ENCODE assay signal across 18 cellular contexts in the genomic region with DNA sequence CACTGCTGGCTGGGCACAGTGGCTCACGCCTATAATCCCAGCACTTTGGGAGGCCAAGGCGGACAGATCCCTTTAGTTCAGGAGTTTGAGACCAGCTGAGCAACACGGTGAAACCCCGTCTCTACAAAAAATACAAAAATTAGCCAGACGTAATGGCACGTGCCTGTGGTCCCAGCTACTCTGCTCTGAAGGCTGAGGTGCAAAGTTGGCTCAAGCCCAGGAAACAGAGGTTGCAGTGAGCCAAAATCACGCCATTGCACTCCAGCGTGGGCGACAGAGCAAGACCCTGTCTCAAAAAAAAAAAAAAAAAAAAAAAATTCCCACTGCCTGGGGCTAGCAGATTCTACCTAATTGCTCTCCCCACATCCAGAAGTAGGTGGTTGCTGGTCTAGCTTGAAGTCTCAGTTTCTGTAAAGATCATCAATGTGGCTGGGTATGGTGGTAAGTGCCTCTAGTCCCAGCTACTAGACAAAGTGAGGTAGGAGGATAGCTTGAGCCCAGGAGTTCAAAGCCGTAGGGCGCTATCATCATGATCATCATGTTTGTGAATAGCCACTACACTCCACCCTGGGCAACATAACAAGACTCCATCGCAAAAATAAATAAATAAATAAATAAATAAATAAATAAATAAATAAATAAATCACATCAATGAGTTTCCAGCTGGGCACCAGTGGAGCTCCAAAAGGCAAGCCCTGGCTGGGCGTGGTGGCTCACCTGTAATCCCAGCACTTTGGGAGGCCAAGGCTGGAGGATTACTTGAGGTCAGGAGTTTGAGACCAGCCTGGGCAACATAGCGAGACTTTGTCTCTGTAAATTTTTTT. TPM values are rescaled to one million over a fixed set of nuclear protein-coding genes. Genes with fewer than 3 reads are reported as not detected.
A peak's percentile ranks its signal among the peaks of the same experiment; 100 is the strongest.
DNase-seq lines count a peak whose midpoint lies in the region; ATAC-seq, FAIRE-seq and TF ChIP-seq lines count a peak whose summit lies in the region.
"Had no signal": no experiment of that assay in that cellular context is flagged by ENCODE, and none has a peak within 500 bp of the region (broad histone marks: within the 10 kb centered on the region; RNA-seq: fewer than 3 reads in every experiment).

No MANE protein-coding gene starts in this region.

- H3K4me3 ChIP-seq in AG04450 (ENCODE audit: low read depth, low read length) (no peak overlapping the region), HCT116 (replicated peaks in 1 of 2; ENCODE audit: low read depth in 1 of 2, low read length in 2 of 2) (no peak overlapping the region), GM12878 (no peak overlapping the region), pancreas (no peak overlapping the region)
- H3K4me3 ChIP-seq: PC-9 had no signal

- H3K79me2 ChIP-seq in HCT116 (ENCODE audit: insufficient read depth, low read length) (peaks cover 7% of the 10 kb centered on the region), GM12878 (ENCODE audit: control insufficient read depth, insufficient read depth, low read length) (no peaks in the 10 kb centered on the region)
- H3K79me2 ChIP-seq: parathyroid adenoma had no signal

- intact Hi-C loops in HCT116 (cut with micrococcal nuclease) (no loop called here), GM12878 (cut with micrococcal nuclease; ENCODE audit: unreplicated experiment) (no loop called here), pancreas (cut with DNase I) (no loop called here)

- TF ChIP-seq RAD21 in HCT116 (IDR thresholded peaks at IDR 0.05; ENCODE audit: low read depth) (no peak), GM12878 (IDR thresholded peaks at IDR 0.05; ENCODE audit: insufficient read depth, low read depth, low read length) (no peak)

- H3K4me2 ChIP-seq in HCT116 (ENCODE audit: low read length) = peak overlapping the region; percentile 49
- H3K4me2 ChIP-seq in GM12878 (ENCODE audit: control insufficient read depth, insufficient read depth) = no peak overlapping the region
- H3K4me2 ChIP-seq: PC-9 had no signal

- CTCF ChIA-PET in AG04450 (lab: Charles Lee) = interaction anchor here (1.0 to 2.2 kb wide), 2 partner anchors 27 to 33 kb away, joined by 3 to 11 read pairs; a partner anchor contains a TSS
- CTCF ChIA-PET in HCT116 (lab: Charles Lee) = interaction anchor here (1.0 to 1.6 kb wide), 3 partner anchors 29 to 137 kb away, joined by 3 to 6 read pairs (median 4); no protein-coding TSS in a partner anchor
- CTCF ChIA-PET in GM12878 (lab: Yijun Ruan, JAX) = interaction anchor here (0.6 to 2.1 kb wide), 4 partner anchors 27 to 98 kb away, joined by 3 to 7 read pairs (median 3); a partner anchor contains a TSS

- H3K4me1 ChIP-seq in HCT116 (ENCODE audit: control insufficient read depth in 1 of 2, insufficient read depth in 2 of 2, low read length in 2 of 2) (peaks cover 54 to 79% of the 10 kb centered on the region in 2 experiments), GM12878 (ENCODE audit: control insufficient read depth, insufficient read depth, low read length) (peaks cover 9% of the 10 kb centered on the region), pancreas (peaks cover 28 to 50% (median 30%) of the 10 kb centered on the region in 3 donors)

- POLR2A ChIA-PET in AG04450 (lab: Yijun Ruan, JAX) (interaction anchor here (0.7 to 2.1 kb wide), 4 partner anchors 18 to 118 kb away, joined by 4 to 20 read pairs (median 6); a partner anchor contains a TSS), HCT116 (lab: Charles Lee) (interaction anchor here (0.7 to 3.3 kb wide), 4 partner anchors 10 to 26 kb away, joined by 3 to 14 read pairs (median 10); a partner anchor contains a TSS), GM12878 (lab: Charles Lee) (no interaction called here)

- peak overlapping the region; percentile 47 for H3K27ac ChIP-seq in AG04450 (ENCODE audit: low read depth, low read length)
- H3K27ac ChIP-seq in HCT116 (ENCODE audit: low read depth, low read length) = peak overlapping the region; percentile 99
- H3K27ac ChIP-seq in GM12878 (ENCODE audit: control insufficient read depth, insufficient read depth) = no peak overlapping the region
- H3K27ac ChIP-seq in pancreas = peak overlapping the region; percentile 29 to 93 (median 59)
- H3K27ac ChIP-seq: parathyroid adenoma, PC-9 had no signal

- no peak for FAIRE-seq in GM12878 (lab: Jason Lieb, UNC)
- FAIRE-seq in pancreas (lab: Jason Lieb, UNC) = no peak

- H3K27me3 ChIP-seq in AG04450 (ENCODE audit: control insufficient read depth, insufficient read depth, low read length) (no peaks in the 10 kb centered on the region), HCT116 (ENCODE audit: insufficient read depth, low read length) (no peaks in the 10 kb centered on the region), GM12878 (replicated peaks in 1 of 2; ENCODE audit: control insufficient read depth in 2 of 2, insufficient read depth in 2 of 2, low read length in 1 of 2) (no peaks in the 10 kb centered on the region), pancreas (no peaks in the 10 kb centered on the region)

- H3K9ac ChIP-seq in HCT116 (ENCODE audit: low read length) = peak overlapping the region; percentile 76
- no peak overlapping the region for H3K9ac ChIP-seq in GM12878 (ENCODE audit: control insufficient read depth, insufficient read depth, low read length)
- H3K9ac ChIP-seq: parathyroid adenoma had no signal

- TF ChIP-seq EP300 in GM12878 (IDR thresholded peaks at IDR 0.05; ENCODE audit: borderline replicate concordance in 1 of 2, control insufficient read depth in 1 of 2, low read depth in 2 of 2, low read length in 2 of 2) = no peak

- no peaks in the 10 kb centered on the region for H4K20me1 ChIP-seq in HCT116 (ENCODE audit: insufficient read depth)
- no peaks in the 10 kb centered on the region for H4K20me1 ChIP-seq in GM12878 (ENCODE audit: control insufficient read depth, insufficient read depth)

- TF ChIP-seq CTCF in AG04450 (IDR thresholded peaks at IDR 0.05; ENCODE audit: low read depth, low read length) = no peak
- TF ChIP-seq CTCF in HCT116 (IDR thresholded peaks at IDR 0.05 in 2 of 3, conservative IDR thresholded peaks at IDR 0.05 in 1 of 3; ENCODE audit: borderline replicate concordance in 1 of 3, insufficient read depth in 1 of 3, low read depth in 2 of 3, low read length in 2 of 3) = no peak
- no peak for TF ChIP-seq CTCF in GM12878 (IDR thresholded peaks at IDR 0.05 in 2 of 3, conservative IDR thresholded peaks at IDR 0.05 in 1 of 3; ENCODE audit: control insufficient read depth in 2 of 3, extremely low read depth in 1 of 3, insufficient read depth in 1 of 3, low read depth in 3 of 3, low read length in 3 of 3)
- no peak for TF ChIP-seq CTCF in pancreas (IDR thresholded peaks at IDR 0.05)

- TF ChIP-seq POLR2A in HCT116 (IDR thresholded peaks at IDR 0.05; ENCODE audit: borderline replicate concordance, extremely low read depth, insufficient read depth, insufficient read length) (no peak), GM12878 (IDR thresholded peaks at IDR 0.05; ENCODE audit: low read depth, low read length) (no peak)

- no peaks in the 10 kb centered on the region for H3K9me3 ChIP-seq in AG04450 (ENCODE audit: control insufficient read depth, insufficient read depth, low read length)
- no peaks in the 10 kb centered on the region for H3K9me3 ChIP-seq in HCT116 (ENCODE audit: control insufficient read depth in 1 of 2, insufficient read depth in 1 of 2, low read depth in 1 of 2, low read length in 2 of 2)
- H3K9me3 ChIP-seq in GM12878 (replicated peaks; ENCODE audit: control insufficient read depth, insufficient read depth, low read length) = no peaks in the 10 kb centered on the region
- H3K9me3 ChIP-seq in pancreas = no peaks in the 10 kb centered on the region

- BruUV-seq in HCT116 (replicated peaks; lab: Mats Ljungman, UMichigan) (no TSS peak), GM12878 (replicated peaks; lab: Mats Ljungman, UMichigan) (no TSS peak)

- H3K9me2 ChIP-seq in HCT116 (ENCODE audit: insufficient read depth) = no peaks in the 10 kb centered on the region

- RAD21 ChIA-PET in HCT116 (lab: Charles Lee; ENCODE audit: low non-redundant PET in 1 of 2, low total read pairs in 2 of 2, uncharacterized antibody in 2 of 2, unreplicated experiment in 2 of 2) (no interaction called here), GM12878 (lab: Charles Lee; ENCODE audit: unreplicated experiment) (interaction anchor here (1.0 to 1.2 kb wide), 2 partner anchors 14 to 26 kb away, joined by 4 to 5 read pairs; no protein-coding TSS in a partner anchor)

- no peaks in the 10 kb centered on the region for H3K36me3 ChIP-seq in HCT116 (ENCODE audit: control insufficient read depth in 1 of 2, insufficient read depth in 2 of 2, low read length in 2 of 2)
- no peaks in the 10 kb centered on the region for H3K36me3 ChIP-seq in GM12878 (ENCODE audit: control insufficient read depth in 2 of 2, insufficient read depth in 2 of 2, low read length in 1 of 2)
- no peaks in the 10 kb centered on the region for H3K36me3 ChIP-seq in pancreas

- H2AFZ ChIP-seq in HCT116 (ENCODE audit: low read depth, low read length, poor library complexity, severe bottlenecking) = no peak overlapping the region
- no peak overlapping the region for H2AFZ ChIP-seq in GM12878 (ENCODE audit: control insufficient read depth, low read depth, low read length)
- H2AFZ ChIP-seq: PC-9 had no signal

- ATAC-seq in HCT116 = no peak
- ATAC-seq in GM12878 = 0 out of 3 replicates have a peak, but pooled peaks have one; percentile 12
- ATAC-seq in pancreas = no peak
- no peak for ATAC-seq in GM21390 (IDR thresholded peaks at IDR 0.05; ENCODE audit: unreplicated experiment)
- no peak for ATAC-seq in GM18498 (IDR thresholded peaks at IDR 0.05; ENCODE audit: unreplicated experiment)

- DNase-seq in AG04450 (ENCODE audit: low read depth, low spot score) = no peak
- DNase-seq in HCT116 (ENCODE audit: low read depth, low spot score) = no peak
- DNase-seq in GM12878 (ENCODE audit: low read depth, low spot score) = no peak
- DNase-seq in pancreas = no peak
- no peak for DNase-seq in NCI-H524 treated with DMSO at 0.1 percent for 48 hours (lab: John Stamatoyannopoulos, UW)
- DNase-seq in NCI-H2107 (lab: John Stamatoyannopoulos, UW) = no peak
- DNase-seq: COR-L47; hippocampal formation; MV-4-11; NCI-H446; PC-9; stimulated activated CD4-positive, alpha-beta T cell treated with anti-CD3 and anti-CD28 coated beads, Interleukin-2, amount 100 ng/mL, for 48 hours; stimulated activated naive CD4-positive, alpha-beta T cell treated with Interleukin-2 at 50 U/mL for 16 hours; T-helper 9 cell had no signal

- SMC1A ChIA-PET in GM12878 (lab: Charles Lee; ENCODE audit: uncharacterized antibody, unreplicated experiment) = interaction anchor here (0.6 to 2.0 kb wide), 5 partner anchors 14 to 258 kb away, joined by 3 to 6 read pairs (median 3); no protein-coding TSS in a partner anchor

- 69% methylated on average over 14 of the region's 14 CpGs for WGBS in GM12878 (ENCODE audit: insufficient coverage, insufficient replicate concordance, low lambda C conversion rate, missing lambda C conversion rate)
- WGBS in pancreas, 2 donors = 52 to 55% methylated on average over 14 of the region's 14 CpGs

- in situ Hi-C loops in GM12878 (cut with MboI) = no loop called here

RNA-seq across cellular contexts. Expression of a gene that starts 6.4 kb away (rescaled TPM):
- polyA plus RNA-seq in AG04450 (2011; rRNA removed) = 7.8 and 11.7 TPM in 2 replicates
- polyA minus RNA-seq in AG04450 (2011; rRNA and poly(A)+ RNA removed) = 10.3 and 14.3 TPM in 2 replicates
- 12.1 TPM for total RNA-seq in HCT116 (2021; ENCODE audit: unreplicated experiment)
- 8.7 and 9.0 TPM in 2 replicates for polyA plus RNA-seq in HCT116 (2012)
- 7.0 and 7.1 TPM in 2 replicates for total RNA-seq in GM12878 (2013; cell fraction: nucleolus; rRNA removed)
- total RNA-seq in GM12878 (2014; rRNA removed) = 11.6 and 13.2 TPM in 2 replicates
- total RNA-seq in GM12878 (2014; rRNA removed; fragmentation: Illumina TruSeq; extraction: Trizol) = 3.8 and 4.7 TPM in 2 replicates
- 12.3 and 12.4 TPM in 2 replicates for total RNA-seq in GM12878 (2021)
- 3.5 TPM for polyA plus RNA-seq in GM12878 (2011; ENCODE audit: low read depth)
- polyA plus RNA-seq in GM12878 (2011; rRNA removed) = 1.7 and 3.8 TPM in 2 replicates
- 6.4 and 8.4 TPM in 2 replicates for polyA plus RNA-seq in GM12878 (2011; cell fraction: cytosol; rRNA removed)
- 3.8 and 5.3 TPM in 2 replicates for polyA plus RNA-seq in GM12878 (2011; cell fraction: nucleus; rRNA removed)
- 7.3 and 11.5 TPM in 2 replicates for polyA plus RNA-seq in GM12878 (2012)
- polyA plus RNA-seq in GM12878 (2014; fragmentation: Illumina TruSeq; extraction: Trizol) = 1.8 and 3.8 TPM in 2 replicates
- polyA plus RNA-seq in GM12878 (2014; fragmentation: Nextera tagmentation; extraction: Ambion mirVana) = 1 to 10 TPM; 4.4 to 5.8 TPM
- 9.7 and 11.1 TPM in 2 replicates for polyA plus RNA-seq in GM12878 (2014; rRNA removed)
- 10 to 100 TPM; 10.5 to 13.1 TPM for polyA plus RNA-seq in GM12878 (2016; fragmentation: Nextera tagmentation; extraction: Ambion mirVana)
- 3.9 and 8.0 TPM in 2 replicates for polyA minus RNA-seq in GM12878 (2011; rRNA and poly(A)+ RNA removed)
- polyA minus RNA-seq in GM12878 (2011; cell fraction: cytosol; rRNA and poly(A)+ RNA removed) = 1.8 and 3.9 TPM in 2 replicates
- polyA minus RNA-seq in GM12878 (2011; cell fraction: nucleus; rRNA and poly(A)+ RNA removed) = 4.0 and 7.7 TPM in 2 replicates
- total RNA-seq in pancreas = 1 to 10 TPM; 4.7 to 7.9 (median 6.8) TPM
- polyA plus RNA-seq in pancreas = 1 to 10 TPM; 5.4 to 7.3 TPM

RNA-seq across cellular contexts. Expression of a gene that starts 17.9 kb away (rescaled TPM):
- 57.3 and 58.9 TPM in 2 replicates for polyA plus RNA-seq in AG04450 (2011; rRNA removed)
- 41.1 and 48.7 TPM in 2 replicates for polyA minus RNA-seq in AG04450 (2011; rRNA and poly(A)+ RNA removed)
- total RNA-seq in HCT116 (2021; ENCODE audit: unreplicated experiment) = 223 TPM
- polyA plus RNA-seq in HCT116 (2012) = 175 and 226 TPM in 2 replicates
- 19.8 and 20.9 TPM in 2 replicates for total RNA-seq in GM12878 (2013; cell fraction: nucleolus; rRNA removed)
- total RNA-seq in GM12878 (2014; rRNA removed) = 18.5 and 20.7 TPM in 2 replicates
- 11.2 and 13.0 TPM in 2 replicates for total RNA-seq in GM12878 (2014; rRNA removed; fragmentation: Illumina TruSeq; extraction: Trizol)
- 58.8 and 58.9 TPM in 2 replicates for total RNA-seq in GM12878 (2021)
- 13.9 TPM for polyA plus RNA-seq in GM12878 (2011; ENCODE audit: low read depth)
- 11.2 and 20.2 TPM in 2 replicates for polyA plus RNA-seq in GM12878 (2011; rRNA removed)
- 33.1 and 37.6 TPM in 2 replicates for polyA plus RNA-seq in GM12878 (2011; cell fraction: cytosol; rRNA removed)
- 145 and 172 TPM in 2 replicates for polyA plus RNA-seq in GM12878 (2011; cell fraction: nucleus; rRNA removed)
- 27.8 and 28.4 TPM in 2 replicates for polyA plus RNA-seq in GM12878 (2012)
- polyA plus RNA-seq in GM12878 (2014; fragmentation: Illumina TruSeq; extraction: Trizol) = 25.1 and 36.9 TPM in 2 replicates
- 1 to 10 TPM; 4.6 to 8.6 TPM for polyA plus RNA-seq in GM12878 (2014; fragmentation: Nextera tagmentation; extraction: Ambion mirVana)
- 37.0 and 44.2 TPM in 2 replicates for polyA plus RNA-seq in GM12878 (2014; rRNA removed)
- 10 to 100 TPM; 28.4 to 28.7 TPM for polyA plus RNA-seq in GM12878 (2016; fragmentation: Nextera tagmentation; extraction: Ambion mirVana)
- 11.0 and 22.2 TPM in 2 replicates for polyA minus RNA-seq in GM12878 (2011; rRNA and poly(A)+ RNA removed)
- polyA minus RNA-seq in GM12878 (2011; cell fraction: cytosol; rRNA and poly(A)+ RNA removed) = 12.4 and 15.6 TPM in 2 replicates
- 13.5 and 22.2 TPM in 2 replicates for polyA minus RNA-seq in GM12878 (2011; cell fraction: nucleus; rRNA and poly(A)+ RNA removed)
- total RNA-seq in pancreas = 10 to 100 TPM in 2 of 6 donors, 1 to 10 TPM in 4; 3.7 to 13.5 (median 5.0) TPM
- 10 to 100 TPM; 24.4 to 28.8 TPM for polyA plus RNA-seq in pancreas

RNA-seq across cellular contexts. Expression of a gene that starts 27.4 kb away (rescaled TPM):
- polyA plus RNA-seq in AG04450 (2011; rRNA removed) (29.7 and 37.0 TPM in 2 replicates), GM12878 (2011; rRNA removed) (4.3 and 7.1 TPM in 2 replicates), GM12878 (2014; fragmentation: Illumina TruSeq; extraction: Trizol) (10.9 and 20.9 TPM in 2 replicates), GM12878 (2014; fragmentation: Nextera tagmentation; extraction: Ambion mirVana) (under 1 TPM; 0.16 to 0.29 TPM), GM12878 (2014; rRNA removed) (35.5 and 44.8 TPM in 2 replicates), GM12878 (2016; fragmentation: Nextera tagmentation; extraction: Ambion mirVana) (1 to 10 TPM; 1.6 to 2.4 TPM), pancreas (10 to 100 TPM; 34.0 to 44.2 TPM)
- polyA minus RNA-seq in AG04450 (2011; rRNA and poly(A)+ RNA removed) = 40.4 and 42.7 TPM in 2 replicates
- total RNA-seq in HCT116 (2021; ENCODE audit: unreplicated experiment) (67.2 TPM), GM12878 (2014; rRNA removed) (56.6 and 68.6 TPM in 2 replicates), GM12878 (2014; rRNA removed; fragmentation: Illumina TruSeq; extraction: Trizol) (24.4 and 27.6 TPM in 2 replicates), GM12878 (2021) (68.3 and 71.2 TPM in 2 replicates), pancreas (10 to 100 TPM; 30.2 to 46.5 (median 39.3) TPM)
- polyA plus RNA-seq in HCT116 (2012) = 40.7 and 42.0 TPM in 2 replicates
- 8.8 and 11.3 TPM in 2 replicates for total RNA-seq in GM12878 (2013; cell fraction: nucleolus; rRNA removed)
- polyA plus RNA-seq in GM12878 (2011; ENCODE audit: low read depth) = 12.5 TPM
- polyA plus RNA-seq in GM12878 (2011; cell fraction: cytosol; rRNA removed) = 8.8 and 12.2 TPM in 2 replicates
- polyA plus RNA-seq in GM12878 (2011; cell fraction: nucleus; rRNA removed) = 9.5 and 12.9 TPM in 2 replicates
- polyA plus RNA-seq in GM12878 (2012) = 24.5 and 35.6 TPM in 2 replicates
- 8.2 and 15.1 TPM in 2 replicates for polyA minus RNA-seq in GM12878 (2011; rRNA and poly(A)+ RNA removed)
- polyA minus RNA-seq in GM12878 (2011; cell fraction: cytosol; rRNA and poly(A)+ RNA removed) = 8.4 and 9.0 TPM in 2 replicates
- 7.0 and 12.8 TPM in 2 replicates for polyA minus RNA-seq in GM12878 (2011; cell fraction: nucleus; rRNA and poly(A)+ RNA removed)

RNA-seq across cellular contexts. Expression of a gene that starts 32.7 kb away (rescaled TPM):
- polyA plus RNA-seq in AG04450 (2011; rRNA removed) = 16.4 and 18.2 TPM in 2 replicates
- polyA minus RNA-seq in AG04450 (2011; rRNA and poly(A)+ RNA removed) = 40.2 and 42.4 TPM in 2 replicates
- 60.1 TPM for total RNA-seq in HCT116 (2021; ENCODE audit: unreplicated experiment)
- 26.2 and 34.2 TPM in 2 replicates for polyA plus RNA-seq in HCT116 (2012)
- total RNA-seq in GM12878 (2013; cell fraction: nucleolus; rRNA removed) = 34.6 and 35.3 TPM in 2 replicates
- total RNA-seq in GM12878 (2014; rRNA removed) = 15.2 and 16.2 TPM in 2 replicates
- total RNA-seq in GM12878 (2014; rRNA removed; fragmentation: Illumina TruSeq; extraction: Trizol) = 10.9 and 11.7 TPM in 2 replicates
- 23.5 and 25.2 TPM in 2 replicates for total RNA-seq in GM12878 (2021)
- 8.8 TPM for polyA plus RNA-seq in GM12878 (2011; ENCODE audit: low read depth)
- 7.6 and 10.0 TPM in 2 replicates for polyA plus RNA-seq in GM12878 (2011; rRNA removed)
- 8.8 and 9.1 TPM in 2 replicates for polyA plus RNA-seq in GM12878 (2011; cell fraction: cytosol; rRNA removed)
- 18.0 and 21.1 TPM in 2 replicates for polyA plus RNA-seq in GM12878 (2011; cell fraction: nucleus; rRNA removed)
- 10.8 and 12.3 TPM in 2 replicates for polyA plus RNA-seq in GM12878 (2012)
- polyA plus RNA-seq in GM12878 (2014; fragmentation: Illumina TruSeq; extraction: Trizol) = 14.5 and 15.6 TPM in 2 replicates
- polyA plus RNA-seq in GM12878 (2014; fragmentation: Nextera tagmentation; extraction: Ambion mirVana) = 1 to 10 TPM; 1.6 to 2.0 TPM
- 17.5 and 18.7 TPM in 2 replicates for polyA plus RNA-seq in GM12878 (2014; rRNA removed)
- polyA plus RNA-seq in GM12878 (2016; fragmentation: Nextera tagmentation; extraction: Ambion mirVana) = 10 to 100 TPM; 12.4 to 12.9 TPM
- 14.5 and 18.8 TPM in 2 replicates for polyA minus RNA-seq in GM12878 (2011; rRNA and poly(A)+ RNA removed)
- polyA minus RNA-seq in GM12878 (2011; cell fraction: cytosol; rRNA and poly(A)+ RNA removed) = 6.0 and 7.2 TPM in 2 replicates
- 6.5 and 13.4 TPM in 2 replicates for polyA minus RNA-seq in GM12878 (2011; cell fraction: nucleus; rRNA and poly(A)+ RNA removed)
- 10 to 100 TPM; 17.2 to 25.1 (median 21.6) TPM for total RNA-seq in pancreas
- 10 to 100 TPM in 1 of 2 donors, 1 to 10 TPM in 1; 9.5 to 20.5 TPM for polyA plus RNA-seq in pancreas

RNA-seq across cellular contexts. Expression of a gene that starts 32.7 kb away (rescaled TPM):
- polyA plus RNA-seq in AG04450 (2011; rRNA removed) = 0.12 TPM in 2 replicates
- not detected in 2 replicates for polyA minus RNA-seq in AG04450 (2011; rRNA and poly(A)+ RNA removed)
- total RNA-seq in HCT116 (2021; ENCODE audit: unreplicated experiment) = 0.93 TPM
- 0.74 and 0.83 TPM in 2 replicates for polyA plus RNA-seq in HCT116 (2012)
- total RNA-seq in GM12878 (2013; cell fraction: nucleolus; rRNA removed) = not detected in 2 replicates
- not detected in 2 replicates for total RNA-seq in GM12878 (2014; rRNA removed)
- total RNA-seq in GM12878 (2014; rRNA removed; fragmentation: Illumina TruSeq; extraction: Trizol) = not detected in 2 replicates
- not detected in 2 replicates for total RNA-seq in GM12878 (2021)
- polyA plus RNA-seq in GM12878 (2011; ENCODE audit: low read depth) = not detected
- not detected in 2 replicates for polyA plus RNA-seq in GM12878 (2011; rRNA removed)
- polyA plus RNA-seq in GM12878 (2011; cell fraction: cytosol; rRNA removed) = not detected in 2 replicates
- polyA plus RNA-seq in GM12878 (2011; cell fraction: nucleus; rRNA removed) = 0.18 and 0.29 TPM in 2 replicates
- polyA plus RNA-seq in GM12878 (2012) = 0.09 TPM in 1 of 2 replicates, not detected in the other
- polyA plus RNA-seq in GM12878 (2014; fragmentation: Illumina TruSeq; extraction: Trizol) = not detected in 2 replicates
- polyA plus RNA-seq in GM12878 (2014; fragmentation: Nextera tagmentation; extraction: Ambion mirVana) = not detected
- polyA plus RNA-seq in GM12878 (2014; rRNA removed) = 0.06 and 0.12 TPM in 2 replicates
- polyA plus RNA-seq in GM12878 (2016; fragmentation: Nextera tagmentation; extraction: Ambion mirVana) = not detected
- not detected in 2 replicates for polyA minus RNA-seq in GM12878 (2011; rRNA and poly(A)+ RNA removed)
- polyA minus RNA-seq in GM12878 (2011; cell fraction: cytosol; rRNA and poly(A)+ RNA removed) = not detected in 2 replicates
- polyA minus RNA-seq in GM12878 (2011; cell fraction: nucleus; rRNA and poly(A)+ RNA removed) = 0.12 TPM in 1 of 2 replicates, not detected in the other
- total RNA-seq in pancreas = under 1 TPM; 0.20 to 0.55 (median 0.40) TPM
- polyA plus RNA-seq in pancreas = 1 to 10 TPM; 1.7 TPM
- total RNA-seq: liver had no signal
- polyA plus RNA-seq: liver had no signal
